Comparison of ENCODE assay signal across 1 cellular context in the genomic region with DNA sequence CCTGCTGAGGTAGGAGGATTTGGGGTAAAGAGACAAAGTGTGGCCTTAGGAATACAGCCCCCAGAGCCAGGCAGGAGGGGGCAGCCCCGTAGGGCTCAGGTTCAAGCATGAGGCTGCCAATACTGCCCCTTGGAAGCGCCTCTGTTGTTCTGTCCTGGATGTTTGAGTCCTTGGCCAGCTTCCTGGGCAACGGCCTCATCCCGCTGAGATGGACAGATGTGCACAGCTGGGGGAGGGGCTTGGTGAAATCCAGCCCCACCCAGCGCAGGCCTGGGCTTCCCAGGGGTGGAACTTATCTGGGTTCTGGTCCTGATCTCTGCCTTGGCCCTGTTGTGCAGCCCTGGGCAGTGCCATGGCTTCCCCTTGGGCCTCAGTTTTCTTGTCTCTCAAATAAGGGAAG.
TF ChIP-seq lines count a peak whose summit lies in the region.

No MANE protein-coding gene starts in this region.

TF ChIP-seq in K562, 482 proteins besides CTCF, POLR2A, EP300 and RAD21:
- TF ChIP-seq CTBP1 (IDR thresholded peaks at IDR 0.05; ENCODE audit: borderline replicate concordance) (peak; percentile 19; the same call in 1 of the 2 replicates), ZNF324 (CRISPR knock-in tag; IDR thresholded peaks at IDR 0.05) (no peak), NRF1 (conservative IDR thresholded peaks at IDR 0.05 in 1 of 2, IDR thresholded peaks at IDR 0.05 in 1 of 2) (peak; percentile 70 to 75)
